2 cellular contexts compared by ENCODE assay signal in genomic region chr2:105328281-105329196, GRCh38.
TF ChIP-seq lines count a peak whose summit lies in the region.

No MANE protein-coding gene starts in this region.

TF ChIP-seq in HCT116, 20 proteins besides CTCF, POLR2A, EP300 and RAD21:
- TF ChIP-seq SP1 (IDR thresholded peaks at IDR 0.05; ENCODE audit: low read depth) (no peak), YY1 (IDR thresholded peaks at IDR 0.05; ENCODE audit: extremely low read depth, insufficient replicate concordance, low read depth, low read length) (no peak), ATF3 (IDR thresholded peaks at IDR 0.05) (no peak), EZH2phosphoT487 (IDR thresholded peaks at IDR 0.05; ENCODE audit: borderline replicate concordance) (no peak), EZH2 (IDR thresholded peaks at IDR 0.05) (no peak), JUND (IDR thresholded peaks at IDR 0.05) (no peak), CBX3 (IDR thresholded peaks at IDR 0.05; ENCODE audit: low read depth) (no peak), SRF (IDR thresholded peaks at IDR 0.05; ENCODE audit: low read depth) (no peak)

TF ChIP-seq in GM12878, 131 proteins besides CTCF, POLR2A, EP300 and RAD21 (continues in another document):
- TF ChIP-seq REST (IDR thresholded peaks at IDR 0.05; ENCODE audit: low read depth, low read length) (no peak), SUZ12 (IDR thresholded peaks at IDR 0.05; ENCODE audit: unreplicated experiment) (no peak), NRF1 (conservative IDR thresholded peaks at IDR 0.05; ENCODE audit: low read depth, low read length) (no peak), SMAD1 (IDR thresholded peaks at IDR 0.05; ENCODE audit: low read depth, partially characterized antibody) (no peak), NKRF (conservative IDR thresholded peaks at IDR 0.05) (0 out of 2 replicates have a peak, but pooled peaks have one; percentile 38), MTA3 (IDR thresholded peaks at IDR 0.05; ENCODE audit: borderline replicate concordance, low read length) (peak; percentile 44; the same call in 1 of the 2 replicates), RUNX3 (IDR thresholded peaks at IDR 0.05; ENCODE audit: low read length) (peak; percentile 87), MYC (IDR thresholded peaks at IDR 0.05; ENCODE audit: insufficient read depth, insufficient read length, insufficient replicate concordance, low read length, severe bottlenecking) (peak; percentile 77), ZNF217 (IDR thresholded peaks at IDR 0.05) (no peak), HDAC2 (IDR thresholded peaks at IDR 0.05) (no peak), IKZF2 (IDR thresholded peaks at IDR 0.05) (peak in 1 of 2 experiments; percentile 32; a peak in 2 of 4 replicates), ATF2 (IDR thresholded peaks at IDR 0.05; ENCODE audit: low read length) (no peak), KAT2A (conservative IDR thresholded peaks at IDR 0.05; ENCODE audit: control insufficient read depth, low read depth, low read length) (no peak), TARDBP (IDR thresholded peaks at IDR 0.05; ENCODE audit: borderline replicate concordance) (0 out of 2 replicates have a peak, but pooled peaks have one; percentile 27), POU2F2 (IDR thresholded peaks at IDR 0.05; ENCODE audit: borderline replicate concordance, low read depth, low read length) (no peak), ZNF687 (IDR thresholded peaks at IDR 0.05) (peak; percentile 73; the same call in 1 of the 2 replicates), CEBPB (IDR thresholded peaks at IDR 0.05; ENCODE audit: borderline replicate concordance in 1 of 2, low read depth in 2 of 2, low read length in 2 of 2) (no peak), CBFB (IDR thresholded peaks at IDR 0.05; ENCODE audit: low read depth) (no peak), ZBTB4 (CRISPR knock-in tag; IDR thresholded peaks at IDR 0.05) (no peak), CHD2 (IDR thresholded peaks at IDR 0.05; ENCODE audit: borderline replicate concordance, low read depth, low read length) (no peak), ZBTB40 (IDR thresholded peaks at IDR 0.05; ENCODE audit: borderline replicate concordance) (no peak), ZNF384 (IDR thresholded peaks at IDR 0.05; ENCODE audit: borderline replicate concordance, low read depth, low read length) (no peak), RELB (IDR thresholded peaks at IDR 0.05; ENCODE audit: low read depth) (peak; percentile 47; the same call in 1 of the 2 replicates), ZZZ3 (IDR thresholded peaks at IDR 0.05; ENCODE audit: control insufficient read depth, insufficient read length, low read depth) (no peak), KLF5 (IDR thresholded peaks at IDR 0.05; ENCODE audit: partially characterized antibody) (no peak), ASH2L (IDR thresholded peaks at IDR 0.05; ENCODE audit: borderline replicate concordance, low read depth) (no peak), YY1 (IDR thresholded peaks at IDR 0.05; ENCODE audit: low read depth, low read length) (peak; percentile 75)
